ENCODE assay signal across 8 cellular contexts in genomic region chr4:99947190-99947578, GRCh38. TPM values are rescaled to one million over a fixed set of nuclear protein-coding genes. Genes with fewer than 3 reads are reported as not detected.
A peak's percentile ranks its signal among the peaks of the same experiment; 100 is the strongest.
DNase-seq lines count a peak whose midpoint lies in the region; ATAC-seq and TF ChIP-seq lines count a peak whose summit lies in the region.

No MANE protein-coding gene starts in this region.

- WGBS in gastroesophageal sphincter (ENCODE audit: low coverage in 1 of 2), 2 donors: 11 to 20% methylated on average over 6 to 7 of the region's 8 CpGs

- no peak for TF ChIP-seq POLR2A in gastroesophageal sphincter (IDR thresholded peaks at IDR 0.05)

- no peak for TF ChIP-seq EP300 in gastroesophageal sphincter (IDR thresholded peaks at IDR 0.05)

- no peak for ATAC-seq in gastroesophageal sphincter
- ATAC-seq in GM21381 (IDR thresholded peaks at IDR 0.05; ENCODE audit: unreplicated experiment): no peak
- no peak for ATAC-seq in HG02763 (IDR thresholded peaks at IDR 0.05; ENCODE audit: unreplicated experiment)
- no peak for ATAC-seq in GM18517 (IDR thresholded peaks at IDR 0.05; ENCODE audit: unreplicated experiment)

- peak overlapping the region; percentile 89 for H3K27ac ChIP-seq in VCaP
- H3K27ac ChIP-seq in gastroesophageal sphincter: peak overlapping the region; percentile 92 to 97 (median 94)
- peak overlapping the region; percentile 84 for H3K27ac ChIP-seq in skeletal muscle tissue (ENCODE audit: low read depth, low read length)

- TF ChIP-seq CTCF in VCaP (conservative IDR thresholded peaks at IDR 0.05): no peak
- TF ChIP-seq CTCF in gastroesophageal sphincter (IDR thresholded peaks at IDR 0.05): no peak

- H3K4me1 ChIP-seq in gastroesophageal sphincter (peaks cover 7 to 76% (median 16%) of the 10 kb centered on the region in 3 donors), skeletal muscle tissue (ENCODE audit: control insufficient read depth in 3 of 3, insufficient read depth in 3 of 3, low read length in 3 of 3) (peaks cover 16 to 33% (median 21%) of the 10 kb centered on the region in 3 donors)

- H3K27me3 ChIP-seq in H7 (ENCODE audit: control insufficient read depth, insufficient read depth, low read length): no peaks in the 10 kb centered on the region
- no peaks in the 10 kb centered on the region for H3K27me3 ChIP-seq in gastroesophageal sphincter
- no peaks in the 10 kb centered on the region for H3K27me3 ChIP-seq in skeletal muscle tissue (ENCODE audit: control insufficient read depth in 3 of 3, insufficient read depth in 3 of 3, low read length in 3 of 3)

- no peaks in the 10 kb centered on the region for H3K9me3 ChIP-seq in gastroesophageal sphincter
- no peaks in the 10 kb centered on the region for H3K9me3 ChIP-seq in skeletal muscle tissue (ENCODE audit: control insufficient read depth in 3 of 3, low read length in 3 of 3)

- DNase-seq in H7: no peak
- DNase-seq in NCI-H2029 treated with DMSO at 0.1 percent for 48 hours (lab: John Stamatoyannopoulos, UW): no peak

- H3K4me3 ChIP-seq in H7 (ENCODE audit: insufficient read depth, low read depth, low read length) (peak overlapping the region; percentile 87), gastroesophageal sphincter (peak overlapping the region; percentile 66 to 85), skeletal muscle tissue (ENCODE audit: low read length in 3 of 3) (peak overlapping the region; percentile 71 to 86 (median 79))

- H3K36me3 ChIP-seq in H7 (replicated peaks; ENCODE audit: control insufficient read depth, insufficient read depth, low read length) (peaks cover 8% of the 10 kb centered on the region), gastroesophageal sphincter (no peaks in the 10 kb centered on the region), skeletal muscle tissue (ENCODE audit: control insufficient read depth in 3 of 3, insufficient read depth in 3 of 3, low read length in 3 of 3) (no peaks in the 10 kb centered on the region)

- H3K9ac ChIP-seq in skeletal muscle tissue (ENCODE audit: low read depth in 1 of 3, low read length in 3 of 3): peak overlapping the region; percentile 79 to 82 (median 81)

RNA-seq across cellular contexts. Expression of gene DNAJB14, which starts 0.8 kb away (rescaled TPM):
- 15.2 and 21.4 TPM in 2 replicates for total RNA-seq in H7 (2014; rRNA removed; shearing (Covaris generic))
- total RNA-seq in gastroesophageal sphincter (100 to 1,000 TPM in 1 of 4 donors, 10 to 100 TPM in 3; 37.3 to 116 (median 44.2) TPM), skeletal muscle tissue (16.7 TPM)

RNA-seq across cellular contexts. Expression of gene H2AZ1, which starts 2.9 kb away (rescaled TPM):
- 793 and 1,194 TPM in 2 replicates for total RNA-seq in H7 (2014; rRNA removed; shearing (Covaris generic))
- total RNA-seq in gastroesophageal sphincter (100 to 1,000 TPM; 193 to 364 (median 279) TPM), skeletal muscle tissue (124 TPM)

RNA-seq across cellular contexts. Expression of gene LAMTOR3, which starts 53.0 kb away (rescaled TPM):
- total RNA-seq in H7 (2014; rRNA removed; shearing (Covaris generic)): 32.2 and 32.9 TPM in 2 replicates
- total RNA-seq in gastroesophageal sphincter (10 to 100 TPM; 34.5 to 64.8 (median 53.1) TPM), skeletal muscle tissue (20.4 TPM)
